ENCODE assay signal across 22 cellular contexts in genomic region chr2:239495816-239496371, GRCh38.
A peak's percentile ranks its signal among the peaks of the same experiment; 100 is the strongest.
DNase-seq lines count a peak whose midpoint lies in the region; ATAC-seq and TF ChIP-seq lines count a peak whose summit lies in the region.
"Had no signal": no experiment of that assay in that cellular context is flagged by ENCODE, and none has a peak within 500 bp of the region (broad histone marks: within the 10 kb centered on the region; RNA-seq: fewer than 3 reads in every experiment).

No MANE protein-coding gene starts in this region.

- no peaks in the 10 kb centered on the region for H3K36me3 Mint-ChIP-seq in brain
- H3K36me3 Mint-ChIP-seq in endothelial cell (ENCODE audit: low read depth, unreplicated experiment): peaks cover 8% of the 10 kb centered on the region
- H3K36me3 Mint-ChIP-seq in nephron (ENCODE audit: low read depth): no peaks in the 10 kb centered on the region
- no peaks in the 10 kb centered on the region for H3K36me3 Mint-ChIP-seq in neural progenitor cell
- H3K36me3 Mint-ChIP-seq: CD8-positive, alpha-beta memory T cell had no signal

- TF ChIP-seq CTCF in brain (conservative IDR thresholded peaks at IDR 0.05) (no peak), endothelial cell (IDR thresholded peaks at IDR 0.05; ENCODE audit: unreplicated experiment) (no peak), nephron (IDR thresholded peaks at IDR 0.05; ENCODE audit: unreplicated experiment in 3 of 3) (no peak), neural progenitor cell (IDR thresholded peaks at IDR 0.05) (no peak), brain microvascular endothelial cell (IDR thresholded peaks at IDR 0.05; ENCODE audit: low read depth, low read length, missing control alignments) (no peak)

- no peak overlapping the region for H3K9ac ChIP-seq in neural progenitor cell
- H3K9ac ChIP-seq: BLaER1 treated with 17β-estradiol and CSF1 and Interleukin-3, amounts not matched to agents 10 nM and 100 nM had no signal

- H3K4me3 ChIP-seq in neural progenitor cell (no peak overlapping the region), brain microvascular endothelial cell (ENCODE audit: low read depth, low read length) (no peak overlapping the region)
- H3K4me3 ChIP-seq: A549; BLaER1 treated with 17β-estradiol and CSF1 and Interleukin-3, amounts not matched to agents 10 nM and 100 nM; HAP-1 had no signal

- H3K36me3 ChIP-seq in neural progenitor cell: no peaks in the 10 kb centered on the region
- H3K36me3 ChIP-seq in brain microvascular endothelial cell (replicated peaks): no peaks in the 10 kb centered on the region
- H3K36me3 ChIP-seq: BE2C; BLaER1 treated with 17β-estradiol and CSF1 and Interleukin-3, amounts not matched to agents 10 nM and 100 nM; HAP-1 had no signal

- no peaks in the 10 kb centered on the region for H3K9me3 ChIP-seq in neural progenitor cell (ENCODE audit: low read depth)
- H3K9me3 ChIP-seq: BE2C, HAP-1 had no signal

- H2AFZ ChIP-seq in neural progenitor cell (replicated peaks): no peak overlapping the region

- H3K4me2 ChIP-seq in neural progenitor cell: no peak overlapping the region
- H3K4me2 ChIP-seq: A549; BLaER1 treated with 17β-estradiol and CSF1 and Interleukin-3, amounts not matched to agents 10 nM and 100 nM had no signal

- no peak for ATAC-seq in HG03521 (IDR thresholded peaks at IDR 0.05; ENCODE audit: unreplicated experiment)
- no peak for ATAC-seq in sciatic nerve
- no peak for ATAC-seq in HG02798 (IDR thresholded peaks at IDR 0.05; ENCODE audit: poor library complexity, unreplicated experiment)
- ATAC-seq: A549 had no signal

- no peaks in the 10 kb centered on the region for H3K27me3 ChIP-seq in neural progenitor cell
- H3K27me3 ChIP-seq in brain microvascular endothelial cell (replicated peaks): no peaks in the 10 kb centered on the region
- H3K27me3 ChIP-seq: BLaER1 treated with 17β-estradiol and CSF1 and Interleukin-3, amounts not matched to agents 10 nM and 100 nM had no signal

- H3K27me3 Mint-ChIP-seq in brain: peaks cover 9% of the 10 kb centered on the region
- H3K27me3 Mint-ChIP-seq in endothelial cell (ENCODE audit: unreplicated experiment): peaks cover 11% of the 10 kb centered on the region
- H3K27me3 Mint-ChIP-seq in nephron (ENCODE audit: low read depth): peaks cover 20% of the 10 kb centered on the region
- peaks cover 21% of the 10 kb centered on the region for H3K27me3 Mint-ChIP-seq in neural progenitor cell (ENCODE audit: insufficient read depth, low read depth)

- H3K27ac ChIP-seq in neural progenitor cell (no peak overlapping the region), brain microvascular endothelial cell (no peak overlapping the region)
- H3K27ac ChIP-seq: A549; BLaER1 treated with 17β-estradiol and CSF1 and Interleukin-3, amounts not matched to agents 10 nM and 100 nM had no signal

- no peaks in the 10 kb centered on the region for H4K20me1 ChIP-seq in neural progenitor cell (ENCODE audit: low read depth)
- H4K20me1 ChIP-seq: BLaER1 treated with 17β-estradiol and CSF1 and Interleukin-3, amounts not matched to agents 10 nM and 100 nM had no signal

- H3K27ac Mint-ChIP-seq in brain: peak overlapping the region; percentile 25 to 89 (median 79)
- H3K27ac Mint-ChIP-seq in endothelial cell (ENCODE audit: unreplicated experiment): no peak overlapping the region
- peak overlapping the region; percentile 41 to 76 (median 62) for H3K27ac Mint-ChIP-seq in nephron
- peak overlapping the region; percentile 25 for H3K27ac Mint-ChIP-seq in neural progenitor cell
- H3K27ac Mint-ChIP-seq: CD4-positive, alpha-beta T cell; HFFc6 had no signal

- no peaks in the 10 kb centered on the region for H3K79me2 ChIP-seq in neural progenitor cell (ENCODE audit: low read depth)

- H3K4me3 Mint-ChIP-seq in brain (peak overlapping the region in 3 of 5 experiments; percentile 21 to 64 (median 29)), endothelial cell (ENCODE audit: unreplicated experiment) (no peak overlapping the region), nephron (no peak overlapping the region), neural progenitor cell (peak overlapping the region; percentile 66)
- H3K4me3 Mint-ChIP-seq: CD4-positive, alpha-beta T cell; CD8-positive, alpha-beta memory T cell; HFFc6 had no signal

- H3K9me3 Mint-ChIP-seq in brain: peaks cover 0 to 9% (median 4%) of the 10 kb centered on the region in 5 experiments
- H3K9me3 Mint-ChIP-seq in endothelial cell (ENCODE audit: unreplicated experiment): no peaks in the 10 kb centered on the region
- no peaks in the 10 kb centered on the region for H3K9me3 Mint-ChIP-seq in nephron
- H3K9me3 Mint-ChIP-seq in neural progenitor cell: peaks cover 9% of the 10 kb centered on the region
- H3K9me3 Mint-ChIP-seq: CD4-positive, alpha-beta T cell had no signal

- intact Hi-C loops in sciatic nerve (cut with DNase I): no loop called here

- H3K4me1 Mint-ChIP-seq in brain (peaks cover 53% of the 10 kb centered on the region), endothelial cell (ENCODE audit: unreplicated experiment) (peaks cover 34% of the 10 kb centered on the region), nephron (peaks cover 40% of the 10 kb centered on the region), neural progenitor cell (peaks cover 32% of the 10 kb centered on the region)
- H3K4me1 Mint-ChIP-seq: CD8-positive, alpha-beta memory T cell had no signal

- in situ Hi-C loops in brain microvascular endothelial cell (cut with HindIII; ENCODE audit: low pct_ligation_motif_present, low sequenced_read_pairs): no loop called here

- DNase-seq in endothelial cell (ENCODE audit: low spot score) (peak; percentile 30), neural progenitor cell (ENCODE audit: low spot score) (no peak), brain microvascular endothelial cell (no peak), sciatic nerve (ENCODE audit: low spot score) (no peak)
- DNase-seq: 8988T; ACHN; AML-193; CD4-positive, alpha-beta T cell; CD8-positive, alpha-beta memory T cell; DMS 273 treated with DMSO at 0.1 percent for 48 hours; DMS79; GF-D8; GOT3; HFFc6 had no signal

- H3K4me1 ChIP-seq in neural progenitor cell: no peaks in the 10 kb centered on the region
- H3K4me1 ChIP-seq: A549, BE2C, HAP-1 had no signal

- H3F3A ChIP-seq in neural progenitor cell (ENCODE audit: low read depth): no peaks in the 10 kb centered on the region

Comparison
In these comparisons a context has a peak if more than half of its experiments do, and no peak if none do; other contexts are left out.
1. H3K4me3 Mint-ChIP-seq: peak in brain (3 of 5) and neural progenitor cell (single experiment); none in endothelial cell (single experiment) and nephron (0 of 3).